ENCODE assay signal across 14 cellular contexts in genomic region chr11:102552447-102553200, GRCh38. TPM values are rescaled to one million over a fixed set of nuclear protein-coding genes. Genes with fewer than 3 reads are reported as not detected.
DNase-seq lines count a peak whose midpoint lies in the region; ATAC-seq, FAIRE-seq and TF ChIP-seq lines count a peak whose summit lies in the region.
"Had no signal": no experiment of that assay in that cellular context is flagged by ENCODE, and none has a peak within 500 bp of the region (broad histone marks: within the 10 kb centered on the region; RNA-seq: fewer than 3 reads in every experiment).

No MANE protein-coding gene starts in this region.

- no peaks in the 10 kb centered on the region for H3K36me3 ChIP-seq in RWPE2 (ENCODE audit: low read depth)
- H3K36me3 ChIP-seq: heart left ventricle had no signal

- DNase-seq in GM12892 (ENCODE audit: insufficient read length), result no peak
- no peak for DNase-seq in RWPE2 (ENCODE audit: low spot score)
- DNase-seq in glomerular visceral epithelial cell (ENCODE audit: extremely low spot score), result peak; percentile 97
- no peak for DNase-seq in stimulated activated naive B cell treated with anti-CD40 and anti-IgM and Interleukin-4, amounts not matched to agents 10 μg/mL and 1 μg/mL and 100 μg/mL, for 72 hours
- no peak for DNase-seq in posterior vena cava (ENCODE audit: low spot score)
- no peak for DNase-seq in RPMI8226
- DNase-seq in effector memory CD8-positive, alpha-beta T cell, result no peak
- no peak for DNase-seq in NCI-H1694 treated with DMSO at 0.1 percent for 48 hours (lab: John Stamatoyannopoulos, UW)
- DNase-seq: effector memory CD4-positive, alpha-beta T cell; heart left ventricle; Kasumi-1; stimulated activated CD4-positive, alpha-beta T cell treated with anti-CD3 and anti-CD28 coated beads, Interleukin-4, amount 100 ng/mL, for 1 hour; T-helper 9 cell had no signal

- TF ChIP-seq CTCF in RWPE2 (IDR thresholded peaks at IDR 0.05; ENCODE audit: poor library complexity, severe bottlenecking), result no peak

- H3K9me3 Mint-ChIP-seq in stimulated activated naive B cell treated with anti-CD40 and anti-IgM and Interleukin-4, amounts not matched to agents 10 μg/mL and 1 μg/mL and 100 μg/mL, for 72 hours, result peaks cover 0 to 1% of the 10 kb centered on the region in 2 donors
- H3K9me3 Mint-ChIP-seq in effector memory CD8-positive, alpha-beta T cell, result no peaks in the 10 kb centered on the region

- FAIRE-seq in GM12892 (lab: Jason Lieb, UNC), result peak; percentile 80

- TF ChIP-seq POLR2A in GM12892 (IDR thresholded peaks at IDR 0.05; ENCODE audit: low read depth, low read length), result no peak

- H3K27ac ChIP-seq in RWPE2 (ENCODE audit: poor library complexity, severe bottlenecking), result no peak overlapping the region
- H3K27ac ChIP-seq: heart left ventricle had no signal

- peaks cover 0 to 9% of the 10 kb centered on the region in 2 donors for H3K36me3 Mint-ChIP-seq in stimulated activated naive B cell treated with anti-CD40 and anti-IgM and Interleukin-4, amounts not matched to agents 10 μg/mL and 1 μg/mL and 100 μg/mL, for 72 hours
- no peaks in the 10 kb centered on the region for H3K36me3 Mint-ChIP-seq in effector memory CD8-positive, alpha-beta T cell (ENCODE audit: insufficient read depth)
- H3K36me3 Mint-ChIP-seq: activated naive CD8-positive, alpha-beta T cell had no signal

- H3K4me3 Mint-ChIP-seq in stimulated activated naive B cell treated with anti-CD40 and anti-IgM and Interleukin-4, amounts not matched to agents 10 μg/mL and 1 μg/mL and 100 μg/mL, for 72 hours, result peak overlapping the region in 1 of 2 donors; percentile 8
- H3K4me3 Mint-ChIP-seq in effector memory CD8-positive, alpha-beta T cell, result no peak overlapping the region
- H3K4me3 Mint-ChIP-seq: activated naive CD8-positive, alpha-beta T cell had no signal

- peak overlapping the region; percentile 93 for H3K27ac Mint-ChIP-seq in stimulated activated naive B cell treated with anti-CD40 and anti-IgM and Interleukin-4, amounts not matched to agents 10 μg/mL and 1 μg/mL and 100 μg/mL, for 72 hours
- H3K27ac Mint-ChIP-seq in effector memory CD8-positive, alpha-beta T cell, result no peak overlapping the region
- H3K27ac Mint-ChIP-seq: activated naive CD8-positive, alpha-beta T cell had no signal

- H3K27me3 ChIP-seq in RWPE2 (ENCODE audit: insufficient read depth, poor library complexity, severe bottlenecking), result no peaks in the 10 kb centered on the region
- H3K27me3 ChIP-seq: heart left ventricle had no signal

- H3K9me3 ChIP-seq in RWPE2 (ENCODE audit: severe bottlenecking), result no peaks in the 10 kb centered on the region
- H3K9me3 ChIP-seq: heart left ventricle had no signal

- H3K4me1 ChIP-seq in RWPE2 (ENCODE audit: insufficient read depth, poor library complexity, severe bottlenecking), result peaks cover 5% of the 10 kb centered on the region
- H3K4me1 ChIP-seq: heart left ventricle had no signal

- no peaks in the 10 kb centered on the region for H3K27me3 Mint-ChIP-seq in stimulated activated naive B cell treated with anti-CD40 and anti-IgM and Interleukin-4, amounts not matched to agents 10 μg/mL and 1 μg/mL and 100 μg/mL, for 72 hours
- H3K27me3 Mint-ChIP-seq in effector memory CD8-positive, alpha-beta T cell, result peaks cover 0 to 9% of the 10 kb centered on the region in 2 donors
- H3K27me3 Mint-ChIP-seq: activated naive CD8-positive, alpha-beta T cell had no signal

- H3K4me1 Mint-ChIP-seq in stimulated activated naive B cell treated with anti-CD40 and anti-IgM and Interleukin-4, amounts not matched to agents 10 μg/mL and 1 μg/mL and 100 μg/mL, for 72 hours, result peaks cover 44 to 63% of the 10 kb centered on the region in 2 donors
- H3K4me1 Mint-ChIP-seq in effector memory CD8-positive, alpha-beta T cell (ENCODE audit: low read depth in 2 of 2), result no peaks in the 10 kb centered on the region

- intact Hi-C loops in posterior vena cava (cut with DNase I), result no loop called here

- no peak overlapping the region for H3K4me3 ChIP-seq in RWPE2 (ENCODE audit: severe bottlenecking)
- H3K4me3 ChIP-seq: heart left ventricle had no signal

- peak; percentile 54; the same call in 2 of the 3 replicates for ATAC-seq in RWPE2 (ENCODE audit: low read depth)
- no peak for ATAC-seq in stimulated activated naive B cell treated with anti-CD40 and anti-IgM and Interleukin-4, amounts not matched to agents 10 μg/mL and 1 μg/mL and 100 μg/mL, for 72 hours (replicated peaks)
- no peak for ATAC-seq in effector memory CD8-positive, alpha-beta T cell (replicated peaks)
- ATAC-seq: heart left ventricle had no signal

RNA-seq across cellular contexts. Expression of gene MMP7, which starts 22.1 kb away (rescaled TPM):
- polyA plus RNA-seq in GM12892 (2012; ENCODE audit: missing spikeins), result 5.7 TPM
- not detected for total RNA-seq in posterior vena cava
- polyA plus RNA-seq: heart left ventricle had no signal
